In genomic region chr18:59228361-59228760, GRCh38 we compare ENCODE assay signal across 34 cellular contexts. TPM values are rescaled to one million over a fixed set of nuclear protein-coding genes. Genes with fewer than 3 reads are reported as not detected.
DNase-seq lines count a peak whose midpoint lies in the region; FAIRE-seq and TF ChIP-seq lines count a peak whose summit lies in the region.
"Had no signal": no experiment of that assay in that cellular context is flagged by ENCODE, and none has a peak within 500 bp of the region (broad histone marks: within the 10 kb centered on the region; RNA-seq: fewer than 3 reads in every experiment).

No MANE protein-coding gene starts in this region.

- H3K4me1 ChIP-seq in osteoblast (ENCODE audit: insufficient read depth, low read length): peaks cover 3% of the 10 kb centered on the region

- H3K36me3 ChIP-seq in osteoblast (ENCODE audit: insufficient read depth, low read length): no peaks in the 10 kb centered on the region

- no peaks in the 10 kb centered on the region for H3K9me3 ChIP-seq in osteoblast (ENCODE audit: low read depth, low read length)
- H3K9me3 ChIP-seq: mucosa of descending colon had no signal

- no peak overlapping the region for H3K4me2 ChIP-seq in osteoblast (ENCODE audit: insufficient read depth, low read length)

- no peaks in the 10 kb centered on the region for H3K79me2 ChIP-seq in osteoblast (ENCODE audit: insufficient read depth, low read length)

- H3K27ac ChIP-seq in osteoblast (ENCODE audit: low read depth, low read length): no peak overlapping the region

- no peaks in the 10 kb centered on the region for H3K36me3 Mint-ChIP-seq in HFFc6 (ENCODE audit: low read depth)
- H3K36me3 Mint-ChIP-seq: activated CD8-positive, alpha-beta memory T cell treated with anti-CD3 and anti-CD28 coated beads, Interleukin-2, amount 10 ng/mL, durations not matched to agents 7 days and 5 days; CD8-positive, alpha-beta T cell; immature natural killer cell; natural killer cell; stimulated activated naive B cell treated with anti-CD40 and anti-IgM and Interleukin-4, amounts not matched to agents 10 μg/mL and 1 μg/mL and 100 μg/mL, for 72 hours; type B pancreatic cell had no signal

- H3K27me3 ChIP-seq in osteoblast (ENCODE audit: insufficient read depth, low read length): peaks cover 46% of the 10 kb centered on the region

- no peak overlapping the region for H3K4me3 ChIP-seq in osteoblast (ENCODE audit: insufficient read depth, low read length)
- H3K4me3 ChIP-seq: mucosa of descending colon had no signal

- peak; percentile 42 for DNase-seq in AG20443 (ENCODE audit: low spot score)
- DNase-seq in HFFc6: peak; percentile 56
- peak; percentile 79 for DNase-seq in osteoblast (ENCODE audit: insufficient read length, low spot score, missing footprints)
- no peak for DNase-seq in DMS53 (lab: John Stamatoyannopoulos, UW)
- DNase-seq in NCI-H187 treated with DMSO at 0.1 percent for 48 hours (lab: John Stamatoyannopoulos, UW): no peak
- DNase-seq in frontal cortex (ENCODE audit: low spot score in 2 of 2): no peak
- no peak for DNase-seq in NCI-H345 treated with DMSO at 0.1 percent for 48 hours (lab: John Stamatoyannopoulos, UW; ENCODE audit: unreplicated experiment)
- DNase-seq: activated CD4-positive, alpha-beta T cell treated with anti-CD3 and anti-CD28 coated beads, Interleukin-2, amount 50 U/mL, for 4 hours; activated CD8-positive, alpha-beta memory T cell treated with anti-CD3 and anti-CD28 coated beads, Interleukin-2, amount 10 ng/mL, durations not matched to agents 7 days and 5 days; activated T-cell treated with anti-CD3 and anti-CD28 coated beads, Interleukin-2, amount 50 U/mL, for 4 hours; CD8-positive, alpha-beta T cell; central memory CD4-positive, alpha-beta T cell; dermis blood vessel endothelial cell; endodermal cell; immature natural killer cell; Karpas-422; left colon; mucosa of descending colon; MV-4-11; natural killer cell; NCI-H1436 treated with DMSO at 0.1 percent for 48 hours; NCI-H510A treated with DMSO at 0.1 percent for 48 hours; occipital lobe; stimulated activated naive B cell treated with anti-CD40 and anti-IgM and Interleukin-4, amounts not matched to agents 10 μg/mL and 1 μg/mL and 100 μg/mL, for 72 hours; T-helper 2 cell had no signal

- no peak overlapping the region for H2AFZ ChIP-seq in osteoblast (ENCODE audit: low read length)

- H4K20me1 ChIP-seq in osteoblast (ENCODE audit: insufficient read depth, low read length): no peaks in the 10 kb centered on the region

- no peak for TF ChIP-seq CTCF in HFFc6 (IDR thresholded peaks at IDR 0.05)
- TF ChIP-seq CTCF in osteoblast (IDR thresholded peaks at IDR 0.05; ENCODE audit: extremely low read depth, low read depth, low read length): no peak

- no peaks in the 10 kb centered on the region for H3K9me3 Mint-ChIP-seq in HFFc6
- H3K9me3 Mint-ChIP-seq: activated T-cell treated with anti-CD3 and anti-CD28 coated beads, Interleukin-2, amount 50 U/mL, for 4 hours; CD8-positive, alpha-beta T cell; natural killer cell; stimulated activated naive B cell treated with anti-CD40 and anti-IgM and Interleukin-4, amounts not matched to agents 10 μg/mL and 1 μg/mL and 100 μg/mL, for 72 hours; type B pancreatic cell had no signal

- peak overlapping the region; percentile 67 for H3K27ac Mint-ChIP-seq in HFFc6
- H3K27ac Mint-ChIP-seq: activated CD8-positive, alpha-beta memory T cell treated with anti-CD3 and anti-CD28 coated beads, Interleukin-2, amount 10 ng/mL, durations not matched to agents 7 days and 5 days; CD8-positive, alpha-beta T cell; endodermal cell; immature natural killer cell; natural killer cell; stimulated activated naive B cell treated with anti-CD40 and anti-IgM and Interleukin-4, amounts not matched to agents 10 μg/mL and 1 μg/mL and 100 μg/mL, for 72 hours; type B pancreatic cell had no signal

- H3K27me3 Mint-ChIP-seq in HFFc6 (ENCODE audit: insufficient read depth): peaks cover 4% of the 10 kb centered on the region

- H3K4me1 Mint-ChIP-seq in HFFc6 (ENCODE audit: low read depth): peaks cover 80% of the 10 kb centered on the region
- H3K4me1 Mint-ChIP-seq: activated CD8-positive, alpha-beta memory T cell treated with anti-CD3 and anti-CD28 coated beads, Interleukin-2, amount 10 ng/mL, durations not matched to agents 7 days and 5 days; immature natural killer cell; natural killer cell had no signal

- FAIRE-seq in endometrium (lab: Jason Lieb, UNC) (peak; percentile 15), frontal cortex (lab: Jason Lieb, UNC) (no peak)
- FAIRE-seq: GM12892, HepG2 had no signal

- H3K4me3 Mint-ChIP-seq in HFFc6: peak overlapping the region; percentile 60
- H3K4me3 Mint-ChIP-seq: activated CD8-positive, alpha-beta memory T cell treated with anti-CD3 and anti-CD28 coated beads, Interleukin-2, amount 10 ng/mL, durations not matched to agents 7 days and 5 days; activated T-cell treated with anti-CD3 and anti-CD28 coated beads, Interleukin-2, amount 50 U/mL, for 4 hours; CD8-positive, alpha-beta T cell; endodermal cell; immature natural killer cell; natural killer cell; stimulated activated naive B cell treated with anti-CD40 and anti-IgM and Interleukin-4, amounts not matched to agents 10 μg/mL and 1 μg/mL and 100 μg/mL, for 72 hours; type B pancreatic cell had no signal

RNA-seq across cellular contexts. Expression of gene GRP, which starts 8.4 kb away (rescaled TPM):
- total RNA-seq in HFFc6 (2021; fragmentation: NEBNext Ultra II Directional; extraction: Animal tissue kit (Norgen Biotek cat#: 25700)): not detected
- total RNA-seq in osteoblast (not detected in 2 replicates), frontal cortex (22.8 TPM)
- total RNA-seq: activated CD8-positive, alpha-beta memory T cell treated with anti-CD3 and anti-CD28 coated beads, Interleukin-2, amount 10 ng/mL, durations not matched to agents 7 days and 5 days; activated T-cell treated with anti-CD3 and anti-CD28 coated beads, Interleukin-2, amount 50 U/mL, for 4 hours; CD8-positive, alpha-beta T cell; Daoy; dermis blood vessel endothelial cell; esophagus mucosa; glomerular endothelial cell; HepG2; lung microvascular endothelial cell; natural killer cell; pulmonary artery endothelial cell had no signal

RNA-seq across cellular contexts. Expression of gene RAX, which starts 44.9 kb away (rescaled TPM):
- total RNA-seq in HFFc6 (2021; fragmentation: NEBNext Ultra II Directional; extraction: Animal tissue kit (Norgen Biotek cat#: 25700)): not detected
- not detected in 2 replicates for total RNA-seq in osteoblast
- not detected for total RNA-seq in frontal cortex
- total RNA-seq: activated CD8-positive, alpha-beta memory T cell treated with anti-CD3 and anti-CD28 coated beads, Interleukin-2, amount 10 ng/mL, durations not matched to agents 7 days and 5 days; activated T-cell treated with anti-CD3 and anti-CD28 coated beads, Interleukin-2, amount 50 U/mL, for 4 hours; CD8-positive, alpha-beta T cell; Daoy; dermis blood vessel endothelial cell; esophagus mucosa; glomerular endothelial cell; HepG2; left colon; lung microvascular endothelial cell; mucosa of descending colon; natural killer cell; occipital lobe; pulmonary artery endothelial cell had no signal

Comparison
In these comparisons a context has a peak if more than half of its experiments do, and no peak if none do; other contexts are left out.
1. DNase-seq: peak in AG20443 (single experiment), HFFc6 (single experiment) and osteoblast (single experiment); none in DMS53 (single experiment), NCI-H187 treated with DMSO at 0.1 percent for 48 hours (single experiment), frontal cortex (0 of 2) and NCI-H345 treated with DMSO at 0.1 percent for 48 hours (single experiment).
2. RNA of gene GRP, which starts 8.4 kb away (total RNA-seq): 22.8 TPM in frontal cortex (single experiment); not detected in HFFc6 and not detected in osteoblast; every median in the first group is over 10 times any median in the second.